In the genomic region with DNA sequence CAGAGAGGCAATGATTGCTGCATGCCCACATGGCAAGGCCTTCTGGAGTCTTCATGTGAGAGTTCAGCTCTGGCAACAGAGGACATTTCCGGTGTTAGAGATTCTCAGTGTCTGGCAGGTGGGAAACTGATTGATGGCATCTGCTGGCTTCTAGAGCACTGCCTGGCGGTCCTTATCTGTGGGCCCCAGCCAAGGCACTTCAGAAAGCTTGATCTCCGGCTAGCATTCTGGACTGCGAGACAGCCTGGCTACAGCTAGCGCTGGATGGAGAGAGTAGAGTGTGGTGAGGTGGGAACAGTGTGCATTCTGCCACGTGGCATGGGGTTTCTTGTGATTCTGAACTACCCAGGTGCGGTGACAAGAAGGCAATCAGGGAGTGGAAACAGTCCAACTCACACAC, we compare ENCODE assay signal across 1 cellular context.
TF ChIP-seq lines count a peak whose summit lies in the region.

No MANE protein-coding gene starts in this region.

TF ChIP-seq in K562, 482 proteins besides CTCF, POLR2A, EP300 and RAD21 (continued from another document and continues in another):
- TF ChIP-seq, protein P1, sequence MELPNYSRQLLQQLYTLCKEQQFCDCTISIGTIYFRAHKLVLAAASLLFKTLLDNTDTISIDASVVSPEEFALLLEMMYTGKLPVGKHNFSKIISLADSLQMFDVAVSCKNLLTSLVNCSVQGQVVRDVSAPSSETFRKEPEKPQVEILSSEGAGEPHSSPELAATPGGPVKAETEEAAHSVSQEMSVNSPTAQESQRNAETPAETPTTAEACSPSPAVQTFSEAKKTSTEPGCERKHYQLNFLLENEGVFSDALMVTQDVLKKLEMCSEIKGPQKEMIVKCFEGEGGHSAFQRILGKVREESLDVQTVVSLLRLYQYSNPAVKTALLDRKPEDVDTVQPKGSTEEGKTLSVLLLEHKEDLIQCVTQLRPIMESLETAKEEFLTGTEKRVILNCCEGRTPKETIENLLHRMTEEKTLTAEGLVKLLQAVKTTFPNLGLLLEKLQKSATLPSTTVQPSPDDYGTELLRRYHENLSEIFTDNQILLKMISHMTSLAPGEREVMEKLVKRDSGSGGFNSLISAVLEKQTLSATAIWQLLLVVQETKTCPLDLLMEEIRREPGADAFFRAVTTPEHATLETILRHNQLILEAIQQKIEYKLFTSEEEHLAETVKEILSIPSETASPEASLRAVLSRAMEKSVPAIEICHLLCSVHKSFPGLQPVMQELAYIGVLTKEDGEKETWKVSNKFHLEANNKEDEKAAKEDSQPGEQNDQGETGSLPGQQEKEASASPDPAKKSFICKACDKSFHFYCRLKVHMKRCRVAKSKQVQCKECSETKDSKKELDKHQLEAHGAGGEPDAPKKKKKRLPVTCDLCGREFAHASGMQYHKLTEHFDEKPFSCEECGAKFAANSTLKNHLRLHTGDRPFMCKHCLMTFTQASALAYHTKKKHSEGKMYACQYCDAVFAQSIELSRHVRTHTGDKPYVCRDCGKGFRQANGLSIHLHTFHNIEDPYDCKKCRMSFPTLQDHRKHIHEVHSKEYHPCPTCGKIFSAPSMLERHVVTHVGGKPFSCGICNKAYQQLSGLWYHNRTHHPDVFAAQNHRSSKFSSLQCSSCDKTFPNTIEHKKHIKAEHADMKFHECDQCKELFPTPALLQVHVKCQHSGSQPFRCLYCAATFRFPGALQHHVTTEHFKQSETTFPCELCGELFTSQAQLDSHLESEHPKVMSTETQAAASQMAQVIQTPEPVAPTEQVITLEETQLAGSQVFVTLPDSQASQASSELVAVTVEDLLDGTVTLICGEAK (IDR thresholded peaks at IDR 0.05), result no peak
- TF ChIP-seq, protein P1 (CRISPR knock-in tag; IDR thresholded peaks at IDR 0.05), result no peak
- TF ChIP-seq ELF1 (tag; IDR thresholded peaks at IDR 0.05) (no peak), YY1 (IDR thresholded peaks at IDR 0.05; ENCODE audit: borderline replicate concordance in 1 of 3, control insufficient read depth in 1 of 3, extremely low read depth in 1 of 3, insufficient read depth in 3 of 3, insufficient read length in 1 of 3, insufficient replicate concordance in 2 of 3, low read depth in 1 of 3, low read length in 2 of 3) (no peak), BRD9 (IDR thresholded peaks at IDR 0.05; ENCODE audit: low read depth, partially characterized antibody) (no peak), RB1 (IDR thresholded peaks at IDR 0.05; ENCODE audit: low read depth) (no peak), SNIP1 (IDR thresholded peaks at IDR 0.05; ENCODE audit: low read depth) (no peak), ZNF408 (CRISPR knock-in tag; IDR thresholded peaks at IDR 0.05; ENCODE audit: low read depth) (no peak), THRAP3 (IDR thresholded peaks at IDR 0.05; ENCODE audit: borderline replicate concordance) (no peak), MCM7 (IDR thresholded peaks at IDR 0.05) (no peak), SNRNP70 (optimal IDR thresholded peaks at IDR 0.05; ENCODE audit: low read depth, low read length) (no peak), ETV1 (tag; conservative IDR thresholded peaks at IDR 0.05; ENCODE audit: low read depth) (peak; percentile 41; the same call in 1 of the 2 replicates), MAFK (IDR thresholded peaks at IDR 0.05; ENCODE audit: low read length) (no peak), CREM (IDR thresholded peaks at IDR 0.05; ENCODE audit: low read depth) (0 out of 2 replicates have a peak, but pooled peaks have one; percentile 19), NFE2L1 (tag; IDR thresholded peaks at IDR 0.05; ENCODE audit: borderline replicate concordance, low read depth) (no peak), ZBED1 (IDR thresholded peaks at IDR 0.05) (no peak), ETV5 (CRISPR knock-in tag; IDR thresholded peaks at IDR 0.05; ENCODE audit: low read depth) (peak; percentile 73), HNRNPK (IDR thresholded peaks at IDR 0.05; ENCODE audit: low read depth, low read length, poor library complexity, severe bottlenecking) (no peak), BHLHE40 (IDR thresholded peaks at IDR 0.05; ENCODE audit: low read length) (no peak), U2AF2 (optimal IDR thresholded peaks at IDR 0.05; ENCODE audit: low read depth, low read length) (no peak), ZNF274 (IDR thresholded peaks at IDR 0.05; ENCODE audit: borderline replicate concordance, low read depth, low read length) (no peak; the same call in 1 of the 2 replicates), YBX1 (IDR thresholded peaks at IDR 0.05) (no peak), ZNF699 (CRISPR knock-in tag; IDR thresholded peaks at IDR 0.05; ENCODE audit: insufficient replicate concordance) (no peak), RBM34 (IDR thresholded peaks at IDR 0.05; ENCODE audit: borderline replicate concordance, insufficient read depth, low read length) (no peak), ZNF830 (CRISPR knock-in tag; IDR thresholded peaks at IDR 0.05) (no peak)
- TF ChIP-seq, protein P2, sequence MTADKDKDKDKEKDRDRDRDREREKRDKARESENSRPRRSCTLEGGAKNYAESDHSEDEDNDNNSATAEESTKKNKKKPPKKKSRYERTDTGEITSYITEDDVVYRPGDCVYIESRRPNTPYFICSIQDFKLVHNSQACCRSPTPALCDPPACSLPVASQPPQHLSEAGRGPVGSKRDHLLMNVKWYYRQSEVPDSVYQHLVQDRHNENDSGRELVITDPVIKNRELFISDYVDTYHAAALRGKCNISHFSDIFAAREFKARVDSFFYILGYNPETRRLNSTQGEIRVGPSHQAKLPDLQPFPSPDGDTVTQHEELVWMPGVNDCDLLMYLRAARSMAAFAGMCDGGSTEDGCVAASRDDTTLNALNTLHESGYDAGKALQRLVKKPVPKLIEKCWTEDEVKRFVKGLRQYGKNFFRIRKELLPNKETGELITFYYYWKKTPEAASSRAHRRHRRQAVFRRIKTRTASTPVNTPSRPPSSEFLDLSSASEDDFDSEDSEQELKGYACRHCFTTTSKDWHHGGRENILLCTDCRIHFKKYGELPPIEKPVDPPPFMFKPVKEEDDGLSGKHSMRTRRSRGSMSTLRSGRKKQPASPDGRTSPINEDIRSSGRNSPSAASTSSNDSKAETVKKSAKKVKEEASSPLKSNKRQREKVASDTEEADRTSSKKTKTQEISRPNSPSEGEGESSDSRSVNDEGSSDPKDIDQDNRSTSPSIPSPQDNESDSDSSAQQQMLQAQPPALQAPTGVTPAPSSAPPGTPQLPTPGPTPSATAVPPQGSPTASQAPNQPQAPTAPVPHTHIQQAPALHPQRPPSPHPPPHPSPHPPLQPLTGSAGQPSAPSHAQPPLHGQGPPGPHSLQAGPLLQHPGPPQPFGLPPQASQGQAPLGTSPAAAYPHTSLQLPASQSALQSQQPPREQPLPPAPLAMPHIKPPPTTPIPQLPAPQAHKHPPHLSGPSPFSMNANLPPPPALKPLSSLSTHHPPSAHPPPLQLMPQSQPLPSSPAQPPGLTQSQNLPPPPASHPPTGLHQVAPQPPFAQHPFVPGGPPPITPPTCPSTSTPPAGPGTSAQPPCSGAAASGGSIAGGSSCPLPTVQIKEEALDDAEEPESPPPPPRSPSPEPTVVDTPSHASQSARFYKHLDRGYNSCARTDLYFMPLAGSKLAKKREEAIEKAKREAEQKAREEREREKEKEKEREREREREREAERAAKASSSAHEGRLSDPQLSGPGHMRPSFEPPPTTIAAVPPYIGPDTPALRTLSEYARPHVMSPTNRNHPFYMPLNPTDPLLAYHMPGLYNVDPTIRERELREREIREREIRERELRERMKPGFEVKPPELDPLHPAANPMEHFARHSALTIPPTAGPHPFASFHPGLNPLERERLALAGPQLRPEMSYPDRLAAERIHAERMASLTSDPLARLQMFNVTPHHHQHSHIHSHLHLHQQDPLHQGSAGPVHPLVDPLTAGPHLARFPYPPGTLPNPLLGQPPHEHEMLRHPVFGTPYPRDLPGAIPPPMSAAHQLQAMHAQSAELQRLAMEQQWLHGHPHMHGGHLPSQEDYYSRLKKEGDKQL (CRISPR knock-in tag; IDR thresholded peaks at IDR 0.05; ENCODE audit: borderline replicate concordance), result no peak
- TF ChIP-seq, protein P3, sequence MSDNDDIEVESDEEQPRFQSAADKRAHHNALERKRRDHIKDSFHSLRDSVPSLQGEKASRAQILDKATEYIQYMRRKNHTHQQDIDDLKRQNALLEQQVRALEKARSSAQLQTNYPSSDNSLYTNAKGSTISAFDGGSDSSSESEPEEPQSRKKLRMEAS (CRISPR knock-in tag; IDR thresholded peaks at IDR 0.05), result peak; percentile 60
- TF ChIP-seq, protein P4, sequence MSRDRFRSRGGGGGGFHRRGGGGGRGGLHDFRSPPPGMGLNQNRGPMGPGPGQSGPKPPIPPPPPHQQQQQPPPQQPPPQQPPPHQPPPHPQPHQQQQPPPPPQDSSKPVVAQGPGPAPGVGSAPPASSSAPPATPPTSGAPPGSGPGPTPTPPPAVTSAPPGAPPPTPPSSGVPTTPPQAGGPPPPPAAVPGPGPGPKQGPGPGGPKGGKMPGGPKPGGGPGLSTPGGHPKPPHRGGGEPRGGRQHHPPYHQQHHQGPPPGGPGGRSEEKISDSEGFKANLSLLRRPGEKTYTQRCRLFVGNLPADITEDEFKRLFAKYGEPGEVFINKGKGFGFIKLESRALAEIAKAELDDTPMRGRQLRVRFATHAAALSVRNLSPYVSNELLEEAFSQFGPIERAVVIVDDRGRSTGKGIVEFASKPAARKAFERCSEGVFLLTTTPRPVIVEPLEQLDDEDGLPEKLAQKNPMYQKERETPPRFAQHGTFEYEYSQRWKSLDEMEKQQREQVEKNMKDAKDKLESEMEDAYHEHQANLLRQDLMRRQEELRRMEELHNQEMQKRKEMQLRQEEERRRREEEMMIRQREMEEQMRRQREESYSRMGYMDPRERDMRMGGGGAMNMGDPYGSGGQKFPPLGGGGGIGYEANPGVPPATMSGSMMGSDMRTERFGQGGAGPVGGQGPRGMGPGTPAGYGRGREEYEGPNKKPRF (IDR thresholded peaks at IDR 0.05; ENCODE audit: low read depth, low read length), result no peak
- TF ChIP-seq, protein P5, sequence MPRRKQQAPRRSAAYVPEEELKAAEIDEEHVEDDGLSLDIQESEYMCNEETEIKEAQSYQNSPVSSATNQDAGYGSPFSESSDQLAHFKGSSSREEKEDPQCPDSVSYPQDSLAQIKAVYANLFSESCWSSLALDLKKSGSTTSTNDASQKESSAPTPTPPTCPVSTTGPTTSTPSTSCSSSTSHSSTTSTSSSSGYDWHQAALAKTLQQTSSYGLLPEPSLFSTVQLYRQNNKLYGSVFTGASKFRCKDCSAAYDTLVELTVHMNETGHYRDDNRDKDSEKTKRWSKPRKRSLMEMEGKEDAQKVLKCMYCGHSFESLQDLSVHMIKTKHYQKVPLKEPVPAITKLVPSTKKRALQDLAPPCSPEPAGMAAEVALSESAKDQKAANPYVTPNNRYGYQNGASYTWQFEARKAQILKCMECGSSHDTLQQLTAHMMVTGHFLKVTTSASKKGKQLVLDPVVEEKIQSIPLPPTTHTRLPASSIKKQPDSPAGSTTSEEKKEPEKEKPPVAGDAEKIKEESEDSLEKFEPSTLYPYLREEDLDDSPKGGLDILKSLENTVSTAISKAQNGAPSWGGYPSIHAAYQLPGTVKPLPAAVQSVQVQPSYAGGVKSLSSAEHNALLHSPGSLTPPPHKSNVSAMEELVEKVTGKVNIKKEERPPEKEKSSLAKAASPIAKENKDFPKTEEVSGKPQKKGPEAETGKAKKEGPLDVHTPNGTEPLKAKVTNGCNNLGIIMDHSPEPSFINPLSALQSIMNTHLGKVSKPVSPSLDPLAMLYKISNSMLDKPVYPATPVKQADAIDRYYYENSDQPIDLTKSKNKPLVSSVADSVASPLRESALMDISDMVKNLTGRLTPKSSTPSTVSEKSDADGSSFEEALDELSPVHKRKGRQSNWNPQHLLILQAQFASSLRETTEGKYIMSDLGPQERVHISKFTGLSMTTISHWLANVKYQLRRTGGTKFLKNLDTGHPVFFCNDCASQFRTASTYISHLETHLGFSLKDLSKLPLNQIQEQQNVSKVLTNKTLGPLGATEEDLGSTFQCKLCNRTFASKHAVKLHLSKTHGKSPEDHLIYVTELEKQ (CRISPR knock-in tag; IDR thresholded peaks at IDR 0.05), result no peak
- TF ChIP-seq, protein P6, sequence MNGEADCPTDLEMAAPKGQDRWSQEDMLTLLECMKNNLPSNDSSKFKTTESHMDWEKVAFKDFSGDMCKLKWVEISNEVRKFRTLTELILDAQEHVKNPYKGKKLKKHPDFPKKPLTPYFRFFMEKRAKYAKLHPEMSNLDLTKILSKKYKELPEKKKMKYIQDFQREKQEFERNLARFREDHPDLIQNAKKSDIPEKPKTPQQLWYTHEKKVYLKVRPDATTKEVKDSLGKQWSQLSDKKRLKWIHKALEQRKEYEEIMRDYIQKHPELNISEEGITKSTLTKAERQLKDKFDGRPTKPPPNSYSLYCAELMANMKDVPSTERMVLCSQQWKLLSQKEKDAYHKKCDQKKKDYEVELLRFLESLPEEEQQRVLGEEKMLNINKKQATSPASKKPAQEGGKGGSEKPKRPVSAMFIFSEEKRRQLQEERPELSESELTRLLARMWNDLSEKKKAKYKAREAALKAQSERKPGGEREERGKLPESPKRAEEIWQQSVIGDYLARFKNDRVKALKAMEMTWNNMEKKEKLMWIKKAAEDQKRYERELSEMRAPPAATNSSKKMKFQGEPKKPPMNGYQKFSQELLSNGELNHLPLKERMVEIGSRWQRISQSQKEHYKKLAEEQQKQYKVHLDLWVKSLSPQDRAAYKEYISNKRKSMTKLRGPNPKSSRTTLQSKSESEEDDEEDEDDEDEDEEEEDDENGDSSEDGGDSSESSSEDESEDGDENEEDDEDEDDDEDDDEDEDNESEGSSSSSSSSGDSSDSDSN (IDR thresholded peaks at IDR 0.05; ENCODE audit: borderline replicate concordance in 1 of 2, low read depth in 2 of 2, low read length in 2 of 2), result peak in 1 of 2 experiments; percentile 24; a peak in 1 of 4 replicates
